ENCODE assay signal across 10 cellular contexts in the genomic region with DNA sequence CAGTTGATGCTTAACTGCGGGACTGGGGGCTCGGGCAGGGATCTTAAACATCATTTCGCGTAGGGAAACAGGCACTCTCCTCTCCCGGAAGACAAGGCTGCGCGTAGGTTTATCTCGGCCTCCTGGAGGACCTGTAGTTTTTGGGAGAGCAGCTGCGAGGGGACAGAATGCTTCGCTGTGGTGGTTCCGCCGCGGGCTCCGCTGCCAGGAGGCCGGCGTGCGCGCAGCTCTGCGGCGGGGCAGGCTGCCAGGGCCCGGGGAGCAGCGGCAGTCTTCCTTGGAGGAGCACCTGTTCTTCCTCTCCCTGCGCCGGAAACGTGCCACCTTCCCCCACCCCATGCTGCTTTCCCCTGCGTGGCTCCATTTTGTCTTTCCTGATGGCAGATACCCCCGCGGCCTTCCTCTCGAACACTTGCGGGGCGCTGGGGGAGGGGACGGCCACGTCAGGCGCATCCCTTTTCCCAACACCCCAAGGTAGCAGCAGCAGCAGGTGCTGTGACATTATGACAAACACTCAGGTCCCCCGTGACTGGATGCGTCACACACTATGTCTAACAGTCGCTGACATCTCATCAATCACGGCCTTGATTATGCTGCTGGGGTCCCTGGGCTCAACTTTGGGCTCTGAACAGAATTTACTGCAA.
DNase-seq lines count a peak whose midpoint lies in the region; ATAC-seq, FAIRE-seq and TF ChIP-seq lines count a peak whose summit lies in the region.
"Had no signal": no experiment of that assay in that cellular context is flagged by ENCODE, and none has a peak within 500 bp of the region (broad histone marks: within the 10 kb centered on the region; RNA-seq: fewer than 3 reads in every experiment).

No MANE protein-coding gene starts in this region.

- peak overlapping the region; percentile 69 for H3K4me3 ChIP-seq in adipocyte (ENCODE audit: low read length)
- H3K4me3 ChIP-seq in hepatocyte, result peak overlapping the region; percentile 17
- H3K4me3 ChIP-seq: GM12878 had no signal

- peak overlapping the region; percentile 82 for H3K27ac ChIP-seq in hepatocyte

- no peaks in the 10 kb centered on the region for H3K4me1 ChIP-seq in adipocyte (ENCODE audit: control insufficient read depth, insufficient read depth, low read length)
- H3K4me1 ChIP-seq in hepatocyte (ENCODE audit: insufficient read depth), result peaks cover 12% of the 10 kb centered on the region

- H4K20me1 ChIP-seq in hepatocyte (ENCODE audit: insufficient read depth, poor library complexity, severe bottlenecking), result no peaks in the 10 kb centered on the region

- no peak for TF ChIP-seq CTCF in hepatocyte (IDR thresholded peaks at IDR 0.05; ENCODE audit: poor library complexity)

- no peaks in the 10 kb centered on the region for H3K9me2 ChIP-seq in hepatocyte (replicated peaks; ENCODE audit: insufficient read depth)

- peak overlapping the region; percentile 95 for H2AFZ ChIP-seq in hepatocyte

- H3K27me3 ChIP-seq in adipocyte (replicated peaks; ENCODE audit: control insufficient read depth, insufficient read depth, low read length) (peaks cover 24% of the 10 kb centered on the region), hepatocyte (no peaks in the 10 kb centered on the region)

- H3K4me2 ChIP-seq in hepatocyte, result peak overlapping the region; percentile 89

- DNase-seq in EL (peak; percentile 13), adipocyte (ENCODE audit: low read depth) (peak; percentile 7), hepatocyte (ENCODE audit: low spot score) (peak; percentile 46), retina (peak; percentile 86), HTR-8/SVneo (ENCODE audit: insufficient read length, low spot score) (no peak)
- DNase-seq in activated effector memory CD4-positive, alpha-beta T cell treated with anti-CD3 and anti-CD28 coated beads, Interleukin-2, amount 50 U/mL, for 16 hours, result no peak

- H3K36me3 ChIP-seq in adipocyte (ENCODE audit: control insufficient read depth, insufficient read depth, low read length, severe bottlenecking), result no peaks in the 10 kb centered on the region
- H3K36me3 ChIP-seq in hepatocyte (replicated peaks; ENCODE audit: insufficient read depth, low read depth), result no peaks in the 10 kb centered on the region

- no peaks in the 10 kb centered on the region for H3K79me2 ChIP-seq in hepatocyte

- H3K9me3 ChIP-seq in adipocyte (ENCODE audit: control insufficient read depth, low read length) (no peaks in the 10 kb centered on the region), hepatocyte (ENCODE audit: low read depth) (no peaks in the 10 kb centered on the region)

- FAIRE-seq in HTR-8/SVneo (lab: Jason Lieb, UNC), result no peak
- FAIRE-seq: endometrium, GM12878 had no signal

- 14% methylated on average over 37 of the region's 38 CpGs for WGBS in hepatocyte (ENCODE audit: low lambda C conversion rate, missing lambda C conversion rate)

- ATAC-seq in GM19397 (IDR thresholded peaks at IDR 0.05; ENCODE audit: unreplicated experiment) (no peak), GM18858 (IDR thresholded peaks at IDR 0.05; ENCODE audit: unreplicated experiment) (no peak)
- ATAC-seq: GM12878 had no signal

- no peak overlapping the region for H3K9ac ChIP-seq in adipocyte (ENCODE audit: low read length)

Comparison
In these comparisons a context has a peak if more than half of its experiments do, and no peak if none do; other contexts are left out.
1. DNase-seq: peak in EL (single experiment), adipocyte (single experiment), hepatocyte (single experiment) and retina (single experiment); none in HTR-8/SVneo (single experiment) and activated effector memory CD4-positive, alpha-beta T cell treated with anti-CD3 and anti-CD28 coated beads, Interleukin-2, amount 50 U/mL, for 16 hours (single experiment).